15 cellular contexts compared by ENCODE assay signal in the genomic region with DNA sequence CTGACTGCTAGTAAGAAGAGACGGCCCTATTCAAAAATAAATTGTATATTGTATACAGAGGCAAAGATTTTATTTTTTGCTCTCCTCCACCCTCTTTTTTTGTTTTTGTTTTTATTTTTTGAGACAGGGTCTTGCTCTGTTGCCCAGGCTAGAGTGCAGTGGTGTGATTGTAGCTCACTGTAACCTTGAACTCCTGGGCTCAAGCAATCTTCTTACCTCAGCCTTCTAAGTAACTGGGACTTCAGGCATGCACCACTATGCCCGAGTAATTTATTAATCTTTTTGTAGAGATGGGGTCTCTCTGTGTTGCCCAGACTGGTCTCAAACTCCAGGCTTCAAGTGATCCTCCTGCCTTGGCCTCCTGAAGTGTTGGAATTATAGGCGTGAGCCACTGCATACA.
DNase-seq lines count a peak whose midpoint lies in the region; ATAC-seq and TF ChIP-seq lines count a peak whose summit lies in the region.
"Had no signal": no experiment of that assay in that cellular context is flagged by ENCODE, and none has a peak within 500 bp of the region (broad histone marks: within the 10 kb centered on the region; RNA-seq: fewer than 3 reads in every experiment).

No MANE protein-coding gene starts in this region.

- no peak overlapping the region for H2AK5ac ChIP-seq in H9 (ENCODE audit: insufficient read length, low read length)

- no CpG with 5 or more reads among the region's 3 CpGs for WGBS in H9 (ENCODE audit: extremely low coverage, insufficient read length, low lambda C conversion rate)

- no peaks in the 10 kb centered on the region for H4K20me1 ChIP-seq in H9 (ENCODE audit: control insufficient read depth, insufficient read depth, insufficient read length)
- peaks cover 8% of the 10 kb centered on the region for H4K20me1 ChIP-seq in neural progenitor cell (ENCODE audit: low read depth)

- peaks cover 8% of the 10 kb centered on the region for H3F3A ChIP-seq in neural progenitor cell (ENCODE audit: low read depth)

- H2BK15ac ChIP-seq in H9 (ENCODE audit: low read depth, low read length) = no peak overlapping the region

- H2BK5ac ChIP-seq in H9 (ENCODE audit: insufficient read length, low read length) = no peak overlapping the region

- H3K4me2 ChIP-seq in H9 (ENCODE audit: insufficient read depth, insufficient read length, low read length) (no peak overlapping the region), neural progenitor cell (no peak overlapping the region)

- no peak overlapping the region for H4K5ac ChIP-seq in H9 (ENCODE audit: insufficient read length, low read depth, low read length)

- H3K4me1 ChIP-seq in A673 (ENCODE audit: insufficient read depth, low read length, poor library complexity, severe bottlenecking) (peaks cover 41% of the 10 kb centered on the region), H9 (ENCODE audit: insufficient read depth, low read length) (no peaks in the 10 kb centered on the region), neural progenitor cell (no peaks in the 10 kb centered on the region)

- H3K27ac Mint-ChIP-seq in H9 (peak overlapping the region; percentile 7 to 76 (median 37); a peak in 3 of 7 replicates), brain (peak overlapping the region in 3 of 5 experiments; percentile 36 to 52 (median 38)), neural progenitor cell (no peak overlapping the region)
- H3K27ac Mint-ChIP-seq: CD14-positive monocyte had no signal

- TF ChIP-seq CTCF in A673 (conservative IDR thresholded peaks at IDR 0.05; ENCODE audit: low read depth, low read length) (no peak), H9 (conservative IDR thresholded peaks at IDR 0.05) (no peak), brain (conservative IDR thresholded peaks at IDR 0.05) (no peak), neural progenitor cell (IDR thresholded peaks at IDR 0.05) (no peak)

- DNase-seq in A673 (ENCODE audit: low spot score) = no peak
- DNase-seq in H9 = no peak
- no peak for DNase-seq in neural progenitor cell (ENCODE audit: low spot score)
- DNase-seq in NCI-H2107 treated with DMSO at 0.1 percent for 48 hours (lab: John Stamatoyannopoulos, UW; ENCODE audit: unreplicated experiment) = no peak
- no peak for DNase-seq in COLO668 (lab: John Stamatoyannopoulos, UW; ENCODE audit: unreplicated experiment)
- DNase-seq: HFFc6, KG1, NCI-H1417 treated with DMSO at 0.1 percent for 48 hours, NCI-H2029, NCI-H510A had no signal

- intact Hi-C loops in A673 (cut with micrococcal nuclease; ENCODE audit: unreplicated experiment) = no loop called here

- no peaks in the 10 kb centered on the region for H3K27me3 ChIP-seq in A673 (replicated peaks; ENCODE audit: insufficient read depth, low read depth, low read length, poor library complexity)
- no peaks in the 10 kb centered on the region for H3K27me3 ChIP-seq in H9 (ENCODE audit: insufficient read depth, low read length)
- H3K27me3 ChIP-seq in neural progenitor cell = no peaks in the 10 kb centered on the region

- ATAC-seq in GM21381 (IDR thresholded peaks at IDR 0.05; ENCODE audit: unreplicated experiment) (no peak), HG02970 (IDR thresholded peaks at IDR 0.05; ENCODE audit: low FRiP score, unreplicated experiment) (no peak)
- ATAC-seq: Panc1 had no signal

- no peak overlapping the region for H3T11ph ChIP-seq in H9 (ENCODE audit: low read length)

- no peak overlapping the region for H4K91ac ChIP-seq in H9 (ENCODE audit: insufficient read length, low read depth, low read length)

- H3K9ac ChIP-seq in H9 (ENCODE audit: extremely low read depth, insufficient read length, low read length) (no peak overlapping the region), neural progenitor cell (no peak overlapping the region)

- no peaks in the 10 kb centered on the region for H3K9me3 ChIP-seq in A673 (ENCODE audit: low read depth, low read length, poor library complexity, severe bottlenecking)
- no peaks in the 10 kb centered on the region for H3K9me3 ChIP-seq in H9 (ENCODE audit: control insufficient read depth, low read depth, low read length)
- no peaks in the 10 kb centered on the region for H3K9me3 ChIP-seq in neural progenitor cell (ENCODE audit: low read depth)

- H2BK120ac ChIP-seq in H9 (ENCODE audit: low read depth, low read length, poor library complexity, severe bottlenecking) = no peak overlapping the region

- no peak overlapping the region for H3K56ac ChIP-seq in H9 (ENCODE audit: insufficient read length, low read depth, low read length)

- no TSS peak for BruUV-seq in A673 (replicated peaks; lab: Mats Ljungman, UMichigan)

- H4K8ac ChIP-seq in H9 (replicated peaks; ENCODE audit: insufficient read length, low read depth, low read length) = no peak overlapping the region

- H3K36me3 Mint-ChIP-seq in H9 (ENCODE audit: insufficient read depth in 1 of 3, low read depth in 3 of 3) = peaks cover 40 to 87% (median 67%) of the 10 kb centered on the region in 3 experiments
- peaks cover 78% of the 10 kb centered on the region for H3K36me3 Mint-ChIP-seq in brain
- peaks cover 48% of the 10 kb centered on the region for H3K36me3 Mint-ChIP-seq in neural progenitor cell

- no peak overlapping the region for H3K23ac ChIP-seq in H9 (ENCODE audit: insufficient read length, low read depth, low read length)

- no peak overlapping the region for H3K14ac ChIP-seq in H9 (ENCODE audit: insufficient read depth, low read length)

- peaks cover 56% of the 10 kb centered on the region for H3K36me3 ChIP-seq in A673 (ENCODE audit: insufficient read depth, low read length, poor library complexity, severe bottlenecking)
- H3K36me3 ChIP-seq in neural progenitor cell = peaks cover 14% of the 10 kb centered on the region

- H3K79me2 ChIP-seq in H9 (ENCODE audit: insufficient read depth, low read length) (no peaks in the 10 kb centered on the region), neural progenitor cell (ENCODE audit: low read depth) (peaks cover 28% of the 10 kb centered on the region)

- H3K9me3 Mint-ChIP-seq in H9 (no peaks in the 10 kb centered on the region), brain (no peaks in the 10 kb centered on the region), neural progenitor cell (no peaks in the 10 kb centered on the region)
- H3K9me3 Mint-ChIP-seq: CD14-positive monocyte, HFFc6 had no signal

- no peak overlapping the region for H2BK12ac ChIP-seq in H9 (ENCODE audit: insufficient read length, low read depth, low read length)

- H3K4me1 Mint-ChIP-seq in H9 (0 out of 4 replicates have a peak, but pooled peaks cover 0 to 3% of the 10 kb centered on the region in 2 experiments), brain (peaks cover 31% of the 10 kb centered on the region), neural progenitor cell (peaks cover 10% of the 10 kb centered on the region)
- H3K4me1 Mint-ChIP-seq: CD14-positive monocyte had no signal

- H2AFZ ChIP-seq in H9 (ENCODE audit: low read length) (no peak overlapping the region), neural progenitor cell (replicated peaks) (no peak overlapping the region)

- no peak overlapping the region for H3K18ac ChIP-seq in H9 (ENCODE audit: insufficient read length, low read depth, low read length)

- H3K79me1 ChIP-seq in H9 (ENCODE audit: insufficient read depth, low read depth, low read length, poor library complexity, severe bottlenecking) = peaks cover 12% of the 10 kb centered on the region

- CTCF ChIA-PET in A673 (lab: Charles Lee) = no interaction called here

- no peaks in the 10 kb centered on the region for H3K27me3 Mint-ChIP-seq in H9 (ENCODE audit: low read depth)
- H3K27me3 Mint-ChIP-seq in brain = no peaks in the 10 kb centered on the region
- H3K27me3 Mint-ChIP-seq in neural progenitor cell (ENCODE audit: insufficient read depth, low read depth) = no peaks in the 10 kb centered on the region

- POLR2A ChIA-PET in A673 (lab: Charles Lee; ENCODE audit: low non-redundant PET) = no interaction called here

- H3K4me3 Mint-ChIP-seq in H9 = no peak overlapping the region
- H3K4me3 Mint-ChIP-seq in brain = no peak overlapping the region
- no peak overlapping the region for H3K4me3 Mint-ChIP-seq in neural progenitor cell
- H3K4me3 Mint-ChIP-seq: CD14-positive monocyte, HFFc6 had no signal

- H3K4ac ChIP-seq in H9 (ENCODE audit: low read depth, low read length) = no peak overlapping the region

- H3K23me2 ChIP-seq in H9 (ENCODE audit: insufficient read length, low read depth, low read length, poor library complexity, severe bottlenecking) = no peaks in the 10 kb centered on the region

- H2BK20ac ChIP-seq in H9 (ENCODE audit: low read depth, low read length, poor library complexity, severe bottlenecking) = no peak overlapping the region

- no peak overlapping the region for H3K4me3 ChIP-seq in A673 (ENCODE audit: low read depth, low read length, poor library complexity, severe bottlenecking)
- no peak overlapping the region for H3K4me3 ChIP-seq in neural progenitor cell

- H3K27ac ChIP-seq in A673 (ENCODE audit: low read depth, low read length, poor library complexity, severe bottlenecking) (peak overlapping the region; percentile 17), H9 (ENCODE audit: insufficient read length, low read depth, low read length) (peak overlapping the region; percentile 45), neural progenitor cell (peak overlapping the region; percentile 70)

Comparison
In these comparisons a context has a peak if more than half of its experiments do, and no peak if none do; other contexts are left out.
1. H3K27ac ChIP-seq: peak in every context shown above with its lines; median percentile 70 in neural progenitor cell; 45 in H9; 17 in A673.